2 cellular contexts compared by ENCODE assay signal in the genomic region with DNA sequence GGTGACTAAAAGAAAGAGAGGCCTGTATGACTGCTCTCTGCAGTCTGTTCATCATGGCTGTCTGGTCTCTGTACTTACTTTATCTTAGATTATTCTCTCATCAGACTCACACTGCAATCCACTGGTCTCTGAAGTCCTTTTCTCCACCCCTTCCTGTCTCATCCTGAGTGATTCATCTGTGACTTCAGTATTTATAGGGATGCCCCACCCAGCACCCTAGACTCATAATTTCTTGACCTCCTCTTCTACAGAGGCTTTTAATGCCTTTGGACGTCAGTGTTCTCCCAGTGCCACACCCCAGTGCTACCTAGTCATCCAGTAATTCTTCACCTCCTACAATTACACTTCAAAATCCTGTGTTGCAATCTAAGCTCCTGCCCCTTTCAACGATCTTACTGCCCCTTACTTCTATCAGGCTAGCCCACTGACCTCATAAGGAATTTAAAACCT.
TF ChIP-seq lines count a peak whose summit lies in the region.

No MANE protein-coding gene starts in this region.

TF ChIP-seq in SK-N-SH, 30 proteins besides CTCF, POLR2A, EP300 and RAD21 (continued from another document):
- no peak for TF ChIP-seq CHD2 (IDR thresholded peaks at IDR 0.05; ENCODE audit: low read length, partially characterized antibody)
- TF ChIP-seq NRF1 (IDR thresholded peaks at IDR 0.05; ENCODE audit: low read depth, low read length) = no peak

TF ChIP-seq in SK-N-SH treated with all-trans-retinoic acid at 6 μM for 48 hours, 23 proteins besides CTCF, POLR2A, EP300 and RAD21 (continued from another document):
- TF ChIP-seq, protein P1, sequence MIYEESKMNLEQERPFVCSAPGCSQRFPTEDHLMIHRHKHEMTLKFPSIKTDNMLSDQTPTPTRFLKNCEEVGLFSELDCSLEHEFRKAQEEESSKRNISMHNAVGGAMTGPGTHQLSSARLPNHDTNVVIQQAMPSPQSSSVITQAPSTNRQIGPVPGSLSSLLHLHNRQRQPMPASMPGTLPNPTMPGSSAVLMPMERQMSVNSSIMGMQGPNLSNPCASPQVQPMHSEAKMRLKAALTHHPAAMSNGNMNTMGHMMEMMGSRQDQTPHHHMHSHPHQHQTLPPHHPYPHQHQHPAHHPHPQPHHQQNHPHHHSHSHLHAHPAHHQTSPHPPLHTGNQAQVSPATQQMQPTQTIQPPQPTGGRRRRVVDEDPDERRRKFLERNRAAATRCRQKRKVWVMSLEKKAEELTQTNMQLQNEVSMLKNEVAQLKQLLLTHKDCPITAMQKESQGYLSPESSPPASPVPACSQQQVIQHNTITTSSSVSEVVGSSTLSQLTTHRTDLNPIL (CRISPR knock-in tag; IDR thresholded peaks at IDR 0.05; ENCODE audit: low read depth) = no peak
- TF ChIP-seq, protein P2, sequence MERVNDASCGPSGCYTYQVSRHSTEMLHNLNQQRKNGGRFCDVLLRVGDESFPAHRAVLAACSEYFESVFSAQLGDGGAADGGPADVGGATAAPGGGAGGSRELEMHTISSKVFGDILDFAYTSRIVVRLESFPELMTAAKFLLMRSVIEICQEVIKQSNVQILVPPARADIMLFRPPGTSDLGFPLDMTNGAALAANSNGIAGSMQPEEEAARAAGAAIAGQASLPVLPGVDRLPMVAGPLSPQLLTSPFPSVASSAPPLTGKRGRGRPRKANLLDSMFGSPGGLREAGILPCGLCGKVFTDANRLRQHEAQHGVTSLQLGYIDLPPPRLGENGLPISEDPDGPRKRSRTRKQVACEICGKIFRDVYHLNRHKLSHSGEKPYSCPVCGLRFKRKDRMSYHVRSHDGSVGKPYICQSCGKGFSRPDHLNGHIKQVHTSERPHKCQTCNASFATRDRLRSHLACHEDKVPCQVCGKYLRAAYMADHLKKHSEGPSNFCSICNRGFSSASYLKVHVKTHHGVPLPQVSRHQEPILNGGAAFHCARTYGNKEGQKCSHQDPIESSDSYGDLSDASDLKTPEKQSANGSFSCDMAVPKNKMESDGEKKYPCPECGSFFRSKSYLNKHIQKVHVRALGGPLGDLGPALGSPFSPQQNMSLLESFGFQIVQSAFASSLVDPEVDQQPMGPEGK (CRISPR knock-in tag; IDR thresholded peaks at IDR 0.05; ENCODE audit: borderline replicate concordance) = no peak
- TF ChIP-seq ISL1 (CRISPR knock-in tag; IDR thresholded peaks at IDR 0.05) (no peak), ZFP30 (CRISPR knock-in tag; IDR thresholded peaks at IDR 0.05) (no peak)
